8 cellular contexts compared by ENCODE assay signal in genomic region chr11:124039557-124039956, GRCh38. TPM values are rescaled to one million over a fixed set of nuclear protein-coding genes. Genes with fewer than 3 reads are reported as not detected.
"Had no signal": no experiment of that assay in that cellular context is flagged by ENCODE, and none has a peak within 500 bp of the region (broad histone marks: within the 10 kb centered on the region; RNA-seq: fewer than 3 reads in every experiment).

No MANE protein-coding gene starts in this region.

- H3K4me3 ChIP-seq: GM23248, K562 had no signal

- ATAC-seq: K562 had no signal

- H2AFZ ChIP-seq: GM23248 had no signal

- DNase-seq: GM23248, H7, HCEC 1CT, IMR-90, KG1 had no signal

- H3K27ac ChIP-seq: GM23248 had no signal

- H3K9ac ChIP-seq: GM23248 had no signal

RNA-seq across cellular contexts. Expression of gene OR10G7, which starts 1.6 kb away (rescaled TPM):
- total RNA-seq: GM23248, H4, H7, HT-29, IMR-90, K562 had no signal
- polyA plus RNA-seq: GM23248, IMR-90, K562 had no signal

RNA-seq across cellular contexts. Expression of gene OR10G8, which starts 13.0 kb away (rescaled TPM):
- total RNA-seq: GM23248, H4, H7, HT-29, IMR-90, K562 had no signal
- polyA plus RNA-seq: GM23248, IMR-90, K562 had no signal

RNA-seq across cellular contexts. Expression of gene OR10G9, which starts 16.7 kb away (rescaled TPM):
- total RNA-seq: GM23248, H4, H7, HT-29, IMR-90, K562 had no signal
- polyA plus RNA-seq: GM23248, IMR-90, K562 had no signal

RNA-seq across cellular contexts. Expression of gene OR10G4, which starts 26.8 kb away (rescaled TPM):
- total RNA-seq: GM23248, H4, H7, HT-29, IMR-90, K562 had no signal
- polyA plus RNA-seq: GM23248, IMR-90, K562 had no signal

RNA-seq across cellular contexts. Expression of gene OR10G6, which starts 44.6 kb away (rescaled TPM):
- total RNA-seq: GM23248, H4, H7, HT-29, IMR-90, K562 had no signal
- polyA plus RNA-seq: GM23248, IMR-90, K562 had no signal
